In the genomic region with DNA sequence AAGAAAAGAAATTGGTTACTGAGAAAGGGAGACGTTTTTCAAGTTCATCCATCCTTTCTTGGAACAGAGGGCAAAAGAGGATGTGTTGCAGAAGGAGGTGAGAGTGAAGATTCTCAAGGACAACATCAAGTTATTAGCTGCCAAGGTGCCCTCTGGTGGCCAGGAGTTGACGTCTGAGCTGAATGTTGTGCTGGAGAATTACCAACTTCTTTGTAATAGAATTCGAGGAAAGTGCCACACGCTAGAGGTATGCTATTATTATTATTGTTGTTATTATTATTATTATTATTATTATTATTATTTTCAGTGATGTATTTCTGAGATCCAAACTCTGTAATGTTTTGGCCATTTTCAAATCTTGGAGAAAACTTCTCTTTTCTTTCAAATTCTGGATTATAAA, we compare ENCODE assay signal across 9 cellular contexts.
DNase-seq lines count a peak whose midpoint lies in the region; ATAC-seq and TF ChIP-seq lines count a peak whose summit lies in the region.
"Had no signal": no experiment of that assay in that cellular context is flagged by ENCODE, and none has a peak within 500 bp of the region (broad histone marks: within the 10 kb centered on the region; RNA-seq: fewer than 3 reads in every experiment).

No MANE protein-coding gene starts in this region.

- peaks cover 15% of the 10 kb centered on the region for H3K36me3 ChIP-seq in CD8-positive, alpha-beta T cell (ENCODE audit: insufficient read depth, low read length)
- H3K36me3 ChIP-seq in PC-9 (ENCODE audit: low read depth) (peaks cover 12% of the 10 kb centered on the region; the same call in 1 of the 2 replicates), suprapubic skin (peaks cover 29% of the 10 kb centered on the region)

- H3K27me3 Mint-ChIP-seq in CD8-positive, alpha-beta T cell (ENCODE audit: low read depth): no peaks in the 10 kb centered on the region
- H3K27me3 Mint-ChIP-seq in activated T-cell treated with anti-CD3 and anti-CD28 coated beads, Interleukin-2, amount 50 U/mL, for 24 hours: no peaks in the 10 kb centered on the region
- H3K27me3 Mint-ChIP-seq: activated naive CD4-positive, alpha-beta T cell treated with anti-CD3 and anti-CD28 coated beads, Interleukin-2, amount 50 U/mL, for 24 hours had no signal

- no TSS peak for BruUV-seq in PC-9 (replicated peaks; lab: Mats Ljungman, UMichigan)

- no peak for TF ChIP-seq POLR2A in suprapubic skin (IDR thresholded peaks at IDR 0.05)

- H3K4me3 ChIP-seq in CD8-positive, alpha-beta T cell (ENCODE audit: low read depth, low read length): no peak overlapping the region
- H3K4me3 ChIP-seq in PC-9: no peak overlapping the region
- no peak overlapping the region for H3K4me3 ChIP-seq in fibroblast of mammary gland (ENCODE audit: control insufficient read depth, low read depth, low read length)
- no peak overlapping the region for H3K4me3 ChIP-seq in suprapubic skin

- POLR2A ChIA-PET in CD8-positive, alpha-beta T cell (lab: Charles Lee): no interaction called here
- POLR2A ChIA-PET in PC-9 (lab: Charles Lee; ENCODE audit: unreplicated experiment): interaction anchor here (0.6 to 0.8 kb wide), 2 partner anchors 266 to 1024 kb away, joined by 7 to 10 read pairs; no protein-coding TSS in a partner anchor

- TF ChIP-seq CTCF in CD8-positive, alpha-beta T cell (IDR thresholded peaks at IDR 0.05): peak; percentile 80
- TF ChIP-seq CTCF in PC-9 (conservative IDR thresholded peaks at IDR 0.05) (peak; percentile 75), fibroblast of mammary gland (conservative IDR thresholded peaks at IDR 0.05; ENCODE audit: control insufficient read depth, insufficient read depth, low read depth, low read length) (peak; percentile 69), suprapubic skin (IDR thresholded peaks at IDR 0.05) (peak; percentile 40 to 58)

- H3K79me2 ChIP-seq in PC-9 (ENCODE audit: low read depth): no peaks in the 10 kb centered on the region

- 4% methylated on average over 4 of the region's 4 CpGs for WGBS in suprapubic skin

- H3K9me3 ChIP-seq in CD8-positive, alpha-beta T cell (ENCODE audit: low read length): no peaks in the 10 kb centered on the region
- H3K9me3 ChIP-seq in PC-9 (ENCODE audit: insufficient read depth, low read depth) (no peaks in the 10 kb centered on the region), suprapubic skin (no peaks in the 10 kb centered on the region)

- DNase-seq in CD8-positive, alpha-beta T cell: peak; percentile 49 to 78 (median 69)
- DNase-seq in HT1080 (ENCODE audit: low read depth) (peak; percentile 72), PC-9 (peak; percentile 60 to 69), fibroblast of mammary gland (ENCODE audit: low read depth) (peak; percentile 86), non-pigmented ciliary epithelial cell (ENCODE audit: low read depth) (peak; percentile 28), suprapubic skin (ENCODE audit: low spot score in 2 of 2) (peak; percentile 81 to 83)
- peak; percentile 78 for DNase-seq in activated T-cell treated with anti-CD3 and anti-CD28 coated beads, Interleukin-2, amount 50 U/mL, for 24 hours

- H2AFZ ChIP-seq in PC-9: no peak overlapping the region

- no peak overlapping the region for H3K27ac Mint-ChIP-seq in CD8-positive, alpha-beta T cell
- H3K27ac Mint-ChIP-seq in activated T-cell treated with anti-CD3 and anti-CD28 coated beads, Interleukin-2, amount 50 U/mL, for 24 hours: peak overlapping the region; percentile 40
- H3K27ac Mint-ChIP-seq: activated naive CD4-positive, alpha-beta T cell treated with anti-CD3 and anti-CD28 coated beads, Interleukin-2, amount 50 U/mL, for 24 hours had no signal

- H3K36me3 Mint-ChIP-seq in CD8-positive, alpha-beta T cell: peaks cover 67% of the 10 kb centered on the region
- peaks cover 47% of the 10 kb centered on the region for H3K36me3 Mint-ChIP-seq in activated T-cell treated with anti-CD3 and anti-CD28 coated beads, Interleukin-2, amount 50 U/mL, for 24 hours (ENCODE audit: low read depth)

- TF ChIP-seq EP300 in suprapubic skin (IDR thresholded peaks at IDR 0.05): no peak

- no peak overlapping the region for H3K4me3 Mint-ChIP-seq in CD8-positive, alpha-beta T cell
- H3K4me3 Mint-ChIP-seq in activated T-cell treated with anti-CD3 and anti-CD28 coated beads, Interleukin-2, amount 50 U/mL, for 24 hours: no peak overlapping the region
- H3K4me3 Mint-ChIP-seq: activated naive CD4-positive, alpha-beta T cell treated with anti-CD3 and anti-CD28 coated beads, Interleukin-2, amount 50 U/mL, for 24 hours had no signal

- H3K9me3 Mint-ChIP-seq in CD8-positive, alpha-beta T cell: no peaks in the 10 kb centered on the region
- no peaks in the 10 kb centered on the region for H3K9me3 Mint-ChIP-seq in activated T-cell treated with anti-CD3 and anti-CD28 coated beads, Interleukin-2, amount 50 U/mL, for 24 hours
- H3K9me3 Mint-ChIP-seq: activated naive CD4-positive, alpha-beta T cell treated with anti-CD3 and anti-CD28 coated beads, Interleukin-2, amount 50 U/mL, for 24 hours had no signal

- H3K4me1 ChIP-seq in CD8-positive, alpha-beta T cell (ENCODE audit: insufficient read depth, low read length): no peaks in the 10 kb centered on the region
- no peaks in the 10 kb centered on the region for H3K4me1 ChIP-seq in PC-9 (replicated peaks; ENCODE audit: insufficient read depth)
- peaks cover 5% of the 10 kb centered on the region for H3K4me1 ChIP-seq in suprapubic skin

- no peaks in the 10 kb centered on the region for H3K27me3 ChIP-seq in CD8-positive, alpha-beta T cell (ENCODE audit: insufficient read depth, low read length)
- H3K27me3 ChIP-seq in PC-9 (ENCODE audit: insufficient read depth, low read depth) (no peaks in the 10 kb centered on the region), suprapubic skin (no peaks in the 10 kb centered on the region)

- no peaks in the 10 kb centered on the region for H3K9me2 ChIP-seq in PC-9 (ENCODE audit: insufficient read depth)

- intact Hi-C loops in CD8-positive, alpha-beta T cell (cut with DNase I, micrococcal nuclease): loop anchor here (1.0 to 5.0 kb wide), 7 partner anchors 150 to 907 kb away; partner anchors contain the start of gene STX11 (in 1 of the 2)
- intact Hi-C loops in PC-9 (cut with micrococcal nuclease; ENCODE audit: unreplicated experiment): loop anchor here (1.0 kb wide), 3 partner anchors 197 to 377 kb away; partner anchors contain the start of gene UTRN

- H3K4me2 ChIP-seq in PC-9: no peak overlapping the region

- no peaks in the 10 kb centered on the region for H4K20me1 ChIP-seq in PC-9 (ENCODE audit: insufficient read depth)

- H3K27ac ChIP-seq in CD8-positive, alpha-beta T cell (ENCODE audit: low read depth, low read length): no peak overlapping the region
- no peak overlapping the region for H3K27ac ChIP-seq in PC-9
- H3K27ac ChIP-seq in suprapubic skin: no peak overlapping the region

- CTCF ChIA-PET in CD8-positive, alpha-beta T cell (lab: Charles Lee): interaction anchor here (0.7 to 3.6 kb wide), 20 partner anchors 9 to 469 kb away, joined by 3 to 17 read pairs (median 4); no protein-coding TSS in a partner anchor
- CTCF ChIA-PET in PC-9 (lab: Charles Lee): interaction anchor here (0.7 kb wide), 4 partner anchors 93 to 368 kb away, joined by 3 to 4 read pairs (median 3); no protein-coding TSS in a partner anchor

- H3K4me1 Mint-ChIP-seq in CD8-positive, alpha-beta T cell (ENCODE audit: low read depth): peaks cover 3% of the 10 kb centered on the region
- peaks cover 11% of the 10 kb centered on the region for H3K4me1 Mint-ChIP-seq in activated T-cell treated with anti-CD3 and anti-CD28 coated beads, Interleukin-2, amount 50 U/mL, for 24 hours (ENCODE audit: low read depth)

- peaks cover 7% of the 10 kb centered on the region; the same call in 1 of the 2 replicates for H3F3A ChIP-seq in PC-9 (ENCODE audit: insufficient read depth, low read depth)

- peak; percentile 77 for ATAC-seq in CD8-positive, alpha-beta T cell
- ATAC-seq in GM19452 (IDR thresholded peaks at IDR 0.05; ENCODE audit: unreplicated experiment): peak; percentile 71

Comparison
In these comparisons a context has a peak if more than half of its experiments do, and no peak if none do; other contexts are left out.
1. DNase-seq: peak in every context shown above with its lines; median percentile 86 in fibroblast of mammary gland; 82 in suprapubic skin; 78 in activated T-cell treated with anti-CD3 and anti-CD28 coated beads, Interleukin-2, amount 50 U/mL, for 24 hours; 72 in HT1080; 69 in CD8-positive, alpha-beta T cell; 64 in PC-9; 28 in non-pigmented ciliary epithelial cell.